ENCODE assay signal across 17 cellular contexts in genomic region chr9:92425578-92425977, GRCh38. TPM values are rescaled to one million over a fixed set of nuclear protein-coding genes. Genes with fewer than 3 reads are reported as not detected.
DNase-seq lines count a peak whose midpoint lies in the region; TF ChIP-seq lines count a peak whose summit lies in the region.
"Had no signal": no experiment of that assay in that cellular context is flagged by ENCODE, and none has a peak within 500 bp of the region (broad histone marks: within the 10 kb centered on the region; RNA-seq: fewer than 3 reads in every experiment).

No MANE protein-coding gene starts in this region.

- 2 to 5% methylated on average over 1 of the region's 1 CpG for WGBS in GM23248 (ENCODE audit: low coverage in 1 of 2, low lambda C conversion rate in 2 of 2, missing lambda C conversion rate in 2 of 2), 2 experiments
- 47% methylated on average over 1 of the region's 1 CpG for WGBS in suprapubic skin

- TF ChIP-seq EP300 in suprapubic skin (IDR thresholded peaks at IDR 0.05): no peak

- TF ChIP-seq POLR2A in suprapubic skin (IDR thresholded peaks at IDR 0.05): no peak

- no peaks in the 10 kb centered on the region for H3K79me2 ChIP-seq in GM23248 (ENCODE audit: insufficient read depth)

- H3K4me1 ChIP-seq in GM23248 (ENCODE audit: insufficient read depth): peaks cover 38% of the 10 kb centered on the region
- peaks cover 34% of the 10 kb centered on the region for H3K4me1 ChIP-seq in adipocyte (ENCODE audit: control insufficient read depth, insufficient read depth, low read length)
- peaks cover 7% of the 10 kb centered on the region for H3K4me1 ChIP-seq in suprapubic skin
- H3K4me1 ChIP-seq in CD8-positive, alpha-beta memory T cell (ENCODE audit: insufficient read depth, low read length): no peaks in the 10 kb centered on the region
- H3K4me1 ChIP-seq: prostate gland had no signal

- in situ Hi-C loops in GM23248 (cut with MboI): no loop called here

- peak; percentile 63 for DNase-seq in GM23248
- peak; percentile 84 for DNase-seq in adipocyte (ENCODE audit: low read depth)
- peak; percentile 51 for DNase-seq in fibroblast of the conjunctiva (ENCODE audit: low read depth)
- no peak for DNase-seq in suprapubic skin (ENCODE audit: low spot score in 2 of 2)
- no peak for DNase-seq in CD8-positive, alpha-beta memory T cell
- no peak for DNase-seq in activated naive CD4-positive, alpha-beta T cell (lab: John Stamatoyannopoulos, UW)
- DNase-seq in GM10266 (ENCODE audit: extremely low spot score): no peak
- DNase-seq: activated CD4-positive, alpha-beta memory T cell treated with anti-CD3 and anti-CD28 coated beads, Interleukin-2, amount 10 ng/mL, durations not matched to agents 7 days and 5 days; aorta; CD4-positive, alpha-beta T cell; MG63; SIG-M5; stimulated activated CD4-positive, alpha-beta T cell treated with anti-CD3 and anti-CD28 coated beads, Interleukin-15, amount 100 ng/mL, for 24 hours; substantia nigra had no signal

- H3K4me3 Mint-ChIP-seq in CD8-positive, alpha-beta memory T cell: no peak overlapping the region
- H3K4me3 Mint-ChIP-seq: activated CD4-positive, alpha-beta memory T cell treated with anti-CD3 and anti-CD28 coated beads, Interleukin-2, amount 10 ng/mL, durations not matched to agents 7 days and 5 days; CD4-positive, alpha-beta T cell had no signal

- H3K27me3 ChIP-seq in GM23248 (replicated peaks; ENCODE audit: insufficient read depth) (no peaks in the 10 kb centered on the region), adipocyte (replicated peaks; ENCODE audit: control insufficient read depth, insufficient read depth, low read length) (no peaks in the 10 kb centered on the region), suprapubic skin (no peaks in the 10 kb centered on the region)
- H3K27me3 ChIP-seq in CD8-positive, alpha-beta memory T cell (ENCODE audit: insufficient read depth, low read length, poor library complexity, severe bottlenecking): no peaks in the 10 kb centered on the region
- H3K27me3 ChIP-seq: MG63 had no signal

- no peaks in the 10 kb centered on the region for H3K9me3 ChIP-seq in GM23248 (ENCODE audit: low read depth)
- no peaks in the 10 kb centered on the region for H3K9me3 ChIP-seq in adipocyte (ENCODE audit: control insufficient read depth, low read length)
- H3K9me3 ChIP-seq in suprapubic skin: no peaks in the 10 kb centered on the region
- no peaks in the 10 kb centered on the region for H3K9me3 ChIP-seq in CD8-positive, alpha-beta memory T cell (ENCODE audit: low read length)
- H3K9me3 ChIP-seq: MG63, prostate gland had no signal

- H3K36me3 Mint-ChIP-seq in CD8-positive, alpha-beta memory T cell: no peaks in the 10 kb centered on the region

- H3K9ac ChIP-seq in GM23248: peak overlapping the region; percentile 40
- H3K9ac ChIP-seq in adipocyte (ENCODE audit: low read length): peak overlapping the region; percentile 89

- peaks cover 14% of the 10 kb centered on the region for H3F3A ChIP-seq in GM23248 (ENCODE audit: insufficient read depth)

- TF ChIP-seq CTCF in suprapubic skin (IDR thresholded peaks at IDR 0.05): no peak
- no peak for TF ChIP-seq CTCF in GM10266 (IDR thresholded peaks at IDR 0.05; ENCODE audit: control insufficient read depth, insufficient read depth, low read depth, missing control alignments)

- CTCF ChIA-PET in CD8-positive, alpha-beta memory T cell (lab: Charles Lee): no interaction called here

- no peaks in the 10 kb centered on the region for H3K4me1 Mint-ChIP-seq in CD8-positive, alpha-beta memory T cell

- H3K27ac ChIP-seq in GM23248 (peak overlapping the region; percentile 46), suprapubic skin (peak overlapping the region; percentile 27)
- no peak overlapping the region for H3K27ac ChIP-seq in CD8-positive, alpha-beta memory T cell (ENCODE audit: low read depth, low read length)

- no peaks in the 10 kb centered on the region for H3K9me2 ChIP-seq in GM23248 (ENCODE audit: insufficient read depth)

- H3K27ac Mint-ChIP-seq in CD8-positive, alpha-beta memory T cell: no peak overlapping the region
- H3K27ac Mint-ChIP-seq: activated CD4-positive, alpha-beta memory T cell treated with anti-CD3 and anti-CD28 coated beads, Interleukin-2, amount 10 ng/mL, durations not matched to agents 7 days and 5 days; CD4-positive, alpha-beta T cell had no signal

- no peaks in the 10 kb centered on the region for H3K9me3 Mint-ChIP-seq in CD8-positive, alpha-beta memory T cell
- H3K9me3 Mint-ChIP-seq: activated CD4-positive, alpha-beta memory T cell treated with anti-CD3 and anti-CD28 coated beads, Interleukin-2, amount 10 ng/mL, durations not matched to agents 7 days and 5 days; CD4-positive, alpha-beta T cell had no signal

- no peaks in the 10 kb centered on the region for H3K36me3 ChIP-seq in GM23248 (ENCODE audit: low read depth)
- no peaks in the 10 kb centered on the region for H3K36me3 ChIP-seq in adipocyte (ENCODE audit: control insufficient read depth, insufficient read depth, low read length, severe bottlenecking)
- H3K36me3 ChIP-seq in suprapubic skin: no peaks in the 10 kb centered on the region
- no peaks in the 10 kb centered on the region for H3K36me3 ChIP-seq in CD8-positive, alpha-beta memory T cell (ENCODE audit: insufficient read depth, low read length)
- H3K36me3 ChIP-seq: MG63, prostate gland had no signal

- H3K4me3 ChIP-seq in GM23248: no peak overlapping the region
- H3K4me3 ChIP-seq in adipocyte (ENCODE audit: low read length): no peak overlapping the region
- no peak overlapping the region for H3K4me3 ChIP-seq in suprapubic skin
- no peak overlapping the region for H3K4me3 ChIP-seq in CD8-positive, alpha-beta memory T cell (ENCODE audit: low read length)
- H3K4me3 ChIP-seq: MG63, prostate gland had no signal

- peak overlapping the region; percentile 18 for H3K4me2 ChIP-seq in GM23248 (ENCODE audit: unreplicated experiment)

- no peaks in the 10 kb centered on the region for H4K20me1 ChIP-seq in GM23248 (ENCODE audit: insufficient read depth)

- H3K27me3 Mint-ChIP-seq in CD8-positive, alpha-beta memory T cell: no peaks in the 10 kb centered on the region
- H3K27me3 Mint-ChIP-seq: activated CD4-positive, alpha-beta memory T cell treated with anti-CD3 and anti-CD28 coated beads, Interleukin-2, amount 10 ng/mL, durations not matched to agents 7 days and 5 days; CD4-positive, alpha-beta T cell had no signal

- POLR2A ChIA-PET in CD8-positive, alpha-beta memory T cell (lab: Charles Lee): no interaction called here

- H2AFZ ChIP-seq in GM23248: peak overlapping the region; percentile 76

RNA-seq across cellular contexts. Expression of gene OMD, which starts 1.3 kb away (rescaled TPM):
- 0.11 TPM in 1 of 2 replicates, not detected in the other for total RNA-seq in GM23248 (2014; rRNA removed; shearing (Covaris generic))
- 0.13 and 0.14 TPM in 2 replicates for polyA plus RNA-seq in GM23248 (2016; fragmentation: Nextera tagmentation; extraction: Ambion mirVana)
- total RNA-seq in suprapubic skin: 1 to 10 TPM; 2.5 to 5.2 (median 2.7) TPM
- total RNA-seq in CD8-positive, alpha-beta memory T cell: not detected
- polyA plus RNA-seq in CD8-positive, alpha-beta memory T cell: not detected
- total RNA-seq: activated CD4-positive, alpha-beta memory T cell treated with anti-CD3 and anti-CD28 coated beads, Interleukin-2, amount 10 ng/mL, durations not matched to agents 7 days and 5 days; CD4-positive, alpha-beta T cell; HT-29 had no signal
- polyA plus RNA-seq: keratinocyte had no signal

RNA-seq across cellular contexts. Expression of gene OGN, which starts 21.2 kb away (rescaled TPM):
- total RNA-seq in GM23248 (2014; rRNA removed; shearing (Covaris generic)): 0.11 TPM in 1 of 2 replicates, not detected in the other
- 0.16 and 0.23 TPM in 2 replicates for polyA plus RNA-seq in GM23248 (2016; fragmentation: Nextera tagmentation; extraction: Ambion mirVana)
- total RNA-seq in suprapubic skin: 1 to 10 TPM in 3 of 4 donors, under 1 TPM in 1; 0.97 to 2.4 (median 1.6) TPM
- total RNA-seq in CD8-positive, alpha-beta memory T cell: not detected
- 0.18 TPM for polyA plus RNA-seq in CD8-positive, alpha-beta memory T cell
- total RNA-seq: activated CD4-positive, alpha-beta memory T cell treated with anti-CD3 and anti-CD28 coated beads, Interleukin-2, amount 10 ng/mL, durations not matched to agents 7 days and 5 days; HT-29 had no signal
- polyA plus RNA-seq: keratinocyte had no signal

RNA-seq across cellular contexts. Expression of gene ASPN, which starts 56.7 kb away (rescaled TPM):
- 5.7 and 6.3 TPM in 2 replicates for total RNA-seq in GM23248 (2014; rRNA removed; shearing (Covaris generic))
- polyA plus RNA-seq in GM23248 (2016; fragmentation: Nextera tagmentation; extraction: Ambion mirVana): 5.1 and 5.3 TPM in 2 replicates
- total RNA-seq in suprapubic skin: 10 to 100 TPM in 1 of 4 donors, 1 to 10 TPM in 3; 2.8 to 13.3 (median 5.3) TPM
- not detected for total RNA-seq in CD8-positive, alpha-beta memory T cell
- polyA plus RNA-seq in CD8-positive, alpha-beta memory T cell: not detected
- total RNA-seq: activated CD4-positive, alpha-beta memory T cell treated with anti-CD3 and anti-CD28 coated beads, Interleukin-2, amount 10 ng/mL, durations not matched to agents 7 days and 5 days; CD4-positive, alpha-beta T cell; HT-29 had no signal

Comparison
In these comparisons a context has a peak if more than half of its experiments do, and no peak if none do; other contexts are left out.
1. DNase-seq: peak in GM23248 (single experiment), adipocyte (single experiment) and fibroblast of the conjunctiva (single experiment); none in suprapubic skin (0 of 2), CD8-positive, alpha-beta memory T cell (0 of 5), activated naive CD4-positive, alpha-beta T cell (0 of 4) and GM10266 (single experiment).